1 cellular context compared by ENCODE assay signal in the genomic region with DNA sequence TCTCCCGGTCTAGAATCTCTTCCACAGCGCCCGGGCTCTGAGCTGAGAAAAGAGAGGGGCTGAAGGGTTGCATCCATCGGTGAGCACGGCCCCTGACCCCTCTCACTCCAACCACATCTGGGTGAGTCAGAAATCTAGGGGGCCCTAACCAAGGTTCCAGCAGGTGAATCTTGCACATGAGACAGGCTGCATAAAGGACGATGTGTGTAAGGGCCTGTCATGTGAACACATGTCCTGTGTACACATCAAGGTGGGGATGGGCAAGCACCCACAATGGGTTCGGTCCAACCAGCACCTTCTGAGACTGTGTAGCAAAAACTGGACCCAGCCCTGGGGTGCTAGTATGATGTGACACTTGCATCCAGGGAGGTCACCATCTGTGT.
TF ChIP-seq lines count a peak whose summit lies in the region.

No MANE protein-coding gene starts in this region.

TF ChIP-seq in HepG2, 621 proteins besides CTCF, POLR2A, EP300 and RAD21:
- TF ChIP-seq SP4 (CRISPR knock-in tag; IDR thresholded peaks at IDR 0.05) (0 out of 2 replicates have a peak, but pooled peaks have one; percentile 15), MED8 (CRISPR knock-in tag; IDR thresholded peaks at IDR 0.05; ENCODE audit: insufficient replicate concordance) (peak; percentile 35), ATF1 (CRISPR knock-in tag; IDR thresholded peaks at IDR 0.05) (no peak), FOXA1 (IDR thresholded peaks at IDR 0.05) (no peak), FOXA1 (CRISPR knock-in tag; IDR thresholded peaks at IDR 0.05) (peak; percentile 13; the same call in 1 of the 2 replicates)
- TF ChIP-seq, protein P1, sequence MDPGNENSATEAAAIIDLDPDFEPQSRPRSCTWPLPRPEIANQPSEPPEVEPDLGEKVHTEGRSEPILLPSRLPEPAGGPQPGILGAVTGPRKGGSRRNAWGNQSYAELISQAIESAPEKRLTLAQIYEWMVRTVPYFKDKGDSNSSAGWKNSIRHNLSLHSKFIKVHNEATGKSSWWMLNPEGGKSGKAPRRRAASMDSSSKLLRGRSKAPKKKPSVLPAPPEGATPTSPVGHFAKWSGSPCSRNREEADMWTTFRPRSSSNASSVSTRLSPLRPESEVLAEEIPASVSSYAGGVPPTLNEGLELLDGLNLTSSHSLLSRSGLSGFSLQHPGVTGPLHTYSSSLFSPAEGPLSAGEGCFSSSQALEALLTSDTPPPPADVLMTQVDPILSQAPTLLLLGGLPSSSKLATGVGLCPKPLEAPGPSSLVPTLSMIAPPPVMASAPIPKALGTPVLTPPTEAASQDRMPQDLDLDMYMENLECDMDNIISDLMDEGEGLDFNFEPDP (CRISPR knock-in tag; conservative IDR thresholded peaks at IDR 0.05), result 0 out of 2 replicates have a peak, but pooled peaks have one; percentile 34
- TF ChIP-seq, protein P2, sequence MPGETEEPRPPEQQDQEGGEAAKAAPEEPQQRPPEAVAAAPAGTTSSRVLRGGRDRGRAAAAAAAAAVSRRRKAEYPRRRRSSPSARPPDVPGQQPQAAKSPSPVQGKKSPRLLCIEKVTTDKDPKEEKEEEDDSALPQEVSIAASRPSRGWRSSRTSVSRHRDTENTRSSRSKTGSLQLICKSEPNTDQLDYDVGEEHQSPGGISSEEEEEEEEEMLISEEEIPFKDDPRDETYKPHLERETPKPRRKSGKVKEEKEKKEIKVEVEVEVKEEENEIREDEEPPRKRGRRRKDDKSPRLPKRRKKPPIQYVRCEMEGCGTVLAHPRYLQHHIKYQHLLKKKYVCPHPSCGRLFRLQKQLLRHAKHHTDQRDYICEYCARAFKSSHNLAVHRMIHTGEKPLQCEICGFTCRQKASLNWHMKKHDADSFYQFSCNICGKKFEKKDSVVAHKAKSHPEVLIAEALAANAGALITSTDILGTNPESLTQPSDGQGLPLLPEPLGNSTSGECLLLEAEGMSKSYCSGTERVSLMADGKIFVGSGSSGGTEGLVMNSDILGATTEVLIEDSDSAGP (CRISPR knock-in tag; IDR thresholded peaks at IDR 0.05; ENCODE audit: borderline replicate concordance), result 0 out of 2 replicates have a peak, but pooled peaks have one; percentile 31
